ENCODE assay signal across 10 cellular contexts in genomic region chr1:3614755-3615742, GRCh38. TPM values are rescaled to one million over a fixed set of nuclear protein-coding genes. Genes with fewer than 3 reads are reported as not detected.
DNase-seq lines count a peak whose midpoint lies in the region; ATAC-seq, FAIRE-seq and TF ChIP-seq lines count a peak whose summit lies in the region.
"Had no signal": no experiment of that assay in that cellular context is flagged by ENCODE, and none has a peak within 500 bp of the region (broad histone marks: within the 10 kb centered on the region; RNA-seq: fewer than 3 reads in every experiment).

No MANE protein-coding gene starts in this region.

- H3K4ac ChIP-seq in mesendoderm (ENCODE audit: low read depth, low read length) = no peak overlapping the region

- H2BK15ac ChIP-seq in mesendoderm (replicated peaks; ENCODE audit: low read depth) = no peak overlapping the region

- no peak overlapping the region for H2BK120ac ChIP-seq in mesendoderm (ENCODE audit: low read depth, low read length)

- no peak overlapping the region for H2BK5ac ChIP-seq in mesendoderm (ENCODE audit: low read length)

- H3K27ac ChIP-seq in HL-60 (replicated peaks) = no peak overlapping the region
- no peak overlapping the region for H3K27ac ChIP-seq in mesendoderm (ENCODE audit: low read depth, low read length)

- no peak for ATAC-seq in HG02759 (IDR thresholded peaks at IDR 0.05; ENCODE audit: unreplicated experiment)
- no peak for ATAC-seq in GM19397 (IDR thresholded peaks at IDR 0.05; ENCODE audit: unreplicated experiment)

- H3K56ac ChIP-seq in mesendoderm (ENCODE audit: low read length) = no peak overlapping the region

- H3K79me1 ChIP-seq in mesendoderm (ENCODE audit: low read length) = no peaks in the 10 kb centered on the region

- H3K9ac ChIP-seq in mesendoderm (ENCODE audit: low read length) = no peak overlapping the region

- in situ Hi-C loops in astrocyte of the spinal cord (cut with HindIII; ENCODE audit: low sequenced_read_pairs) = no loop called here

- H3K4me3 ChIP-seq in HL-60 (replicated peaks; ENCODE audit: insufficient read depth, low read length) (no peak overlapping the region), astrocyte of the spinal cord (ENCODE audit: low read depth, low read length) (no peak overlapping the region), mesendoderm (ENCODE audit: low read length) (no peak overlapping the region)
- H3K4me3 ChIP-seq: lung had no signal

- DNase-seq in COLO668 (lab: John Stamatoyannopoulos, UW; ENCODE audit: unreplicated experiment) (peak; percentile 49), HL-60 (ENCODE audit: low read depth in 1 of 2, low spot score in 1 of 2) (no peak), astrocyte of the spinal cord (ENCODE audit: low read depth, low spot score) (peak; percentile 6), mesendoderm (peak; percentile 38), GM19239 (ENCODE audit: insufficient read length, low spot score) (no peak), GDM1 (lab: John Stamatoyannopoulos, UW) (no peak)
- DNase-seq: activated CD4-positive, alpha-beta T cell treated with anti-CD3 and anti-CD28 coated beads, Interleukin-2, amount 50 U/mL, for 48 hours had no signal

- H3K23ac ChIP-seq in mesendoderm (ENCODE audit: low read length) = no peak overlapping the region

- no peaks in the 10 kb centered on the region for H3K79me2 ChIP-seq in mesendoderm (ENCODE audit: control insufficient read depth, insufficient read depth, low read length)

- peak; percentile 41 for TF ChIP-seq CTCF in HL-60 (IDR thresholded peaks at IDR 0.05; ENCODE audit: insufficient read depth, low read length)
- peak; percentile 80 for TF ChIP-seq CTCF in astrocyte of the spinal cord (IDR thresholded peaks at IDR 0.05; ENCODE audit: low read depth, low read length)

- no peak overlapping the region for H4K5ac ChIP-seq in mesendoderm (ENCODE audit: low read length)

- H3K36me3 ChIP-seq in mesendoderm (ENCODE audit: control insufficient read depth, insufficient read depth, low read length) = no peaks in the 10 kb centered on the region

- H3K4me2 ChIP-seq in mesendoderm (ENCODE audit: low read length) = no peak overlapping the region

- peaks cover 16% of the 10 kb centered on the region for H3K4me1 ChIP-seq in mesendoderm (ENCODE audit: control insufficient read depth, low read depth, low read length)

- no peak overlapping the region for H4K8ac ChIP-seq in mesendoderm (ENCODE audit: low read depth, low read length)

- H2AK5ac ChIP-seq in mesendoderm (ENCODE audit: low read length) = no peak overlapping the region

- no peak overlapping the region for H3K18ac ChIP-seq in mesendoderm (ENCODE audit: low read length)

- no CpG with 5 or more reads among the region's 20 CpGs for WGBS in mesendoderm (ENCODE audit: extremely low coverage, insufficient coverage, low lambda C conversion rate)

- H3K27me3 ChIP-seq in HL-60 (ENCODE audit: insufficient read depth, poor library complexity, severe bottlenecking) = peaks cover 8% of the 10 kb centered on the region
- H3K27me3 ChIP-seq in mesendoderm (ENCODE audit: insufficient read depth, low read length, poor library complexity) = no peaks in the 10 kb centered on the region

- FAIRE-seq in GM19239 (lab: Jason Lieb, UNC) = no peak

RNA-seq across cellular contexts. Expression of gene MEGF6, which starts 3.7 kb away (rescaled TPM):
- polyA plus RNA-seq in mesendoderm (2013, experiment 1 of 2) = 2.2 TPM
- 1.7 TPM for polyA plus RNA-seq in mesendoderm (2013, experiment 2 of 2)

RNA-seq across cellular contexts. Expression of gene TPRG1L, which starts 9.8 kb away (rescaled TPM):
- polyA plus RNA-seq in mesendoderm (2013, experiment 1 of 2) = 13.7 TPM
- polyA plus RNA-seq in mesendoderm (2013, experiment 2 of 2) = 13.4 TPM

RNA-seq across cellular contexts. Expression of gene WRAP73, which starts 34.9 kb away (rescaled TPM):
- 13.8 TPM for polyA plus RNA-seq in mesendoderm (2013, experiment 1 of 2)
- 13.7 TPM for polyA plus RNA-seq in mesendoderm (2013, experiment 2 of 2)

RNA-seq across cellular contexts. Expression of gene TP73, which starts 37.3 kb away (rescaled TPM):
- polyA plus RNA-seq in mesendoderm (2013, experiment 1 of 2) = 0.73 TPM
- polyA plus RNA-seq in mesendoderm (2013, experiment 2 of 2) = 0.73 TPM

Comparison
In these comparisons a context has a peak if more than half of its experiments do, and no peak if none do; other contexts are left out.
1. DNase-seq: peak in COLO668 (single experiment), astrocyte of the spinal cord (single experiment) and mesendoderm (single experiment); none in HL-60 (0 of 2), GM19239 (single experiment) and GDM1 (single experiment).